Comparison of ENCODE assay signal across 8 cellular contexts in the genomic region with DNA sequence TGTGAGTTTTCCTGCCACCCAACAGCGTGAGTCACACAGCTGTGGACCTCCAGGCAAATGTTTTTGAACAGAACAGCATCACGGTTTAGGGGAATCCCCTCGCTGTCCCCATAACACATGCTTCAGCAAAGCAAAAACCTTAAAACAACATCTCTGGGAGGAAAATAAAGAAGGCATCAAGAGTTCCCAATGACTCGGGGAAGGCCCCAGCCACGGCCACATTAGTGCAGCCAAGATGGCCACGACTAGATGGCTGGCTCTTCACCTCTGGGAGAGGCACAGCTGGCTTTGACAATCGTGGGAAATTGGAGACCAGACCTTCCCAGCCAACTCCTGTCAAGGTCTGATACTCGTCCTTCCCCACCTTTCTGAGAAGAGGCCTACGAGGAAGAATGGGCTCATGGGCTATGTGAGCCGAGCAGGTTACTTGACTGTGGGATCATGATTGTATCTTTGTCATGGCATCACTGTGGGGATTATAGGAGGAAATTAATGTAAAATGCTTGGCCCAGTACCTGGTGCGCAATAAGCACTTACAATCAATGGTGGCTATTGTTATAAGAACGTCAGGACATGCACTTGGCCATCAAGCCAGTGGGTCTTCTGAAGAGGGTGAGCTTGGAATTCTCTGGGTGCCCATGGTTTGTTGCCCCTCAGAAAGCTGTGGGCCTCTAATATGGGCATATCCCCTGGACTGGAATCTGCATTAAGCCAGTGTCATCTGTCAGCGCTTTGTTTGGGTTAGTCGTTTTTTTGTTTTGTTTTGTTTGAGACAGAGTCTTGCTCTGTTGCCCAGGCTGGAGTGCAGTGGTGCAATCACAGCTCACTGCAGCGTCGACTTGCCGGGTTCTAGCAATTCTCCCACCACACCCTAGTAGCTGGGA. TPM values are rescaled to one million over a fixed set of nuclear protein-coding genes. Genes with fewer than 3 reads are reported as not detected.
DNase-seq lines count a peak whose midpoint lies in the region; ATAC-seq and TF ChIP-seq lines count a peak whose summit lies in the region.

No MANE protein-coding gene starts in this region.

- intact Hi-C loops in CD14-positive monocyte (cut with micrococcal nuclease): no loop called here

- DNase-seq in CD14-positive monocyte (ENCODE audit: low spot score) (peak; percentile 87), OCI-M1 (lab: John Stamatoyannopoulos, UW) (peak; percentile 84), hepatic stellate cell (ENCODE audit: low spot score) (peak; percentile 60), NCI-H526 (lab: John Stamatoyannopoulos, UW) (no peak), NCI-H510A treated with DMSO at 0.1 percent for 48 hours (lab: John Stamatoyannopoulos, UW) (no peak)
- DNase-seq in activated gamma-delta T cell treated with anti-CD3 and anti-CD28 coated beads, Interleukin-2, amount 50 U/mL, for 16 hours (ENCODE audit: low read depth): peak; percentile 66
- peak; percentile 38 to 62 (median 61) for DNase-seq in stimulated activated CD4-positive, alpha-beta T cell treated with anti-CD3 and anti-CD28 coated beads, TNF-alpha, amount 100 ng/mL, for 4 hours (ENCODE audit: low read depth in 3 of 3)

- peaks cover 0 to 6% (median 5%) of the 10 kb centered on the region in 3 donors for H3K27me3 Mint-ChIP-seq in CD14-positive monocyte (ENCODE audit: low read depth in 3 of 3)

- peak; percentile 67 for ATAC-seq in GM21723 (IDR thresholded peaks at IDR 0.05; ENCODE audit: unreplicated experiment)

- peaks cover 6 to 7% of the 10 kb centered on the region in 2 donors for H3K36me3 Mint-ChIP-seq in CD14-positive monocyte

- TF ChIP-seq CTCF in CD14-positive monocyte (IDR thresholded peaks at IDR 0.05): no peak

- peak overlapping the region; percentile 97 to 99 (median 99) for H3K27ac Mint-ChIP-seq in CD14-positive monocyte

- peaks cover 54% of the 10 kb centered on the region for H3K4me1 Mint-ChIP-seq in CD14-positive monocyte

- H3K4me3 Mint-ChIP-seq in CD14-positive monocyte: peak overlapping the region; percentile 26 to 31

- H3K9me3 Mint-ChIP-seq in CD14-positive monocyte: no peaks in the 10 kb centered on the region

RNA-seq across cellular contexts. Expression of a gene that starts 43.6 kb away (rescaled TPM):
- 10 to 100 TPM; 25.3 to 50.0 TPM for polyA plus RNA-seq in CD14-positive monocyte

Comparison
In these comparisons a context has a peak if more than half of its experiments do, and no peak if none do; other contexts are left out.
1. DNase-seq: peak in CD14-positive monocyte (single experiment), OCI-M1 (single experiment), activated gamma-delta T cell treated with anti-CD3 and anti-CD28 coated beads, Interleukin-2, amount 50 U/mL, for 16 hours (single experiment), hepatic stellate cell (single experiment) and stimulated activated CD4-positive, alpha-beta T cell treated with anti-CD3 and anti-CD28 coated beads, TNF-alpha, amount 100 ng/mL, for 4 hours (3 of 3); none in NCI-H526 (0 of 2) and NCI-H510A treated with DMSO at 0.1 percent for 48 hours (single experiment).